In genomic region chr11:110297726-110298297, GRCh38 we compare ENCODE assay signal across 13 cellular contexts. TPM values are rescaled to one million over a fixed set of nuclear protein-coding genes. Genes with fewer than 3 reads are reported as not detected.
DNase-seq lines count a peak whose midpoint lies in the region; ATAC-seq, FAIRE-seq and TF ChIP-seq lines count a peak whose summit lies in the region.
"Had no signal": no experiment of that assay in that cellular context is flagged by ENCODE, and none has a peak within 500 bp of the region (broad histone marks: within the 10 kb centered on the region; RNA-seq: fewer than 3 reads in every experiment).

No MANE protein-coding gene starts in this region.

- no peak for ATAC-seq in activated naive CD8-positive, alpha-beta T cell treated with anti-CD3 and anti-CD28 coated beads, Interleukin-2, amount 50 U/mL, for 24 hours
- ATAC-seq in HepG2: no peak
- ATAC-seq in upper lobe of right lung: no peak
- no peak for ATAC-seq in GM19351 (IDR thresholded peaks at IDR 0.05; ENCODE audit: unreplicated experiment)
- ATAC-seq: stimulated activated naive CD8-positive, alpha-beta T cell treated with anti-CD3 and anti-CD28 coated beads, Interleukin-15, amount 100 ng/mL, for 72 hours had no signal

- FAIRE-seq in HepG2 (lab: Jason Lieb, UNC): no peak

- peaks cover 17% of the 10 kb centered on the region for H4K20me1 ChIP-seq in HepG2 (ENCODE audit: insufficient read depth, low read length)

- no peaks in the 10 kb centered on the region for H3K27me3 Mint-ChIP-seq in activated naive CD8-positive, alpha-beta T cell treated with anti-CD3 and anti-CD28 coated beads, Interleukin-2, amount 50 U/mL, for 24 hours
- H3K27me3 Mint-ChIP-seq: stimulated activated naive CD8-positive, alpha-beta T cell treated with anti-CD3 and anti-CD28 coated beads, Interleukin-15, amount 100 ng/mL, for 72 hours had no signal

- CTCF ChIA-PET in HepG2 (lab: Yijun Ruan, JAX; ENCODE audit: low intra/inter-chr PET ratio, low total read pairs): no interaction called here

- H3K36me3 Mint-ChIP-seq in activated naive CD8-positive, alpha-beta T cell treated with anti-CD3 and anti-CD28 coated beads, Interleukin-2, amount 50 U/mL, for 24 hours (ENCODE audit: low read depth): peaks cover 4% of the 10 kb centered on the region

- H3K36me3 ChIP-seq in HepG2 (replicated peaks in 1 of 2; ENCODE audit: control insufficient read depth in 1 of 2, insufficient read depth in 2 of 2, low read length in 2 of 2): no peaks in the 10 kb centered on the region
- H3K36me3 ChIP-seq in upper lobe of right lung: no peaks in the 10 kb centered on the region

- in situ Hi-C loops in HepG2 (cut with HindIII; ENCODE audit: extremely low pct_ligation_motif_present, low pct_unique_long_range_greater_than_20kb): no loop called here

- H3K9me3 ChIP-seq in HepG2 (ENCODE audit: low read length) (no peaks in the 10 kb centered on the region), upper lobe of right lung (no peaks in the 10 kb centered on the region)
- H3K9me3 ChIP-seq: BE2C had no signal

- TF ChIP-seq CTCF in HepG2 (CRISPR knock-in tag; IDR thresholded peaks at IDR 0.05): no peak
- no peak for TF ChIP-seq CTCF in upper lobe of right lung (IDR thresholded peaks at IDR 0.05)

- intact Hi-C loops in HepG2 (cut with micrococcal nuclease; ENCODE audit: unreplicated experiment): loop anchor here (2.0 to 5.0 kb wide), 5 partner anchors 59 to 206 kb away; partner anchors contain the start of gene ZC3H12C
- intact Hi-C loops in upper lobe of right lung (cut with DNase I): no loop called here

- 0% methylated on average over 3 of the region's 3 CpGs for WGBS in HepG2 (ENCODE audit: low lambda C conversion rate)

- H2AFZ ChIP-seq in HepG2 (ENCODE audit: low read length): no peak overlapping the region

- H3K79me2 ChIP-seq in HepG2 (ENCODE audit: insufficient read depth, low read length): peaks cover 29% of the 10 kb centered on the region

- H3K27ac ChIP-seq in HepG2 (ENCODE audit: extremely low read length, insufficient read depth, low read length) (peak overlapping the region; percentile 2), upper lobe of right lung (peak overlapping the region; percentile 93)

- peak overlapping the region; percentile 26 for H3K27ac Mint-ChIP-seq in activated naive CD8-positive, alpha-beta T cell treated with anti-CD3 and anti-CD28 coated beads, Interleukin-2, amount 50 U/mL, for 24 hours

- peaks cover 51% of the 10 kb centered on the region for H3K4me1 ChIP-seq in HepG2 (ENCODE audit: insufficient read depth, low read length)
- H3K4me1 ChIP-seq in upper lobe of right lung: peaks cover 25% of the 10 kb centered on the region

- no peak for TF ChIP-seq EP300 in HepG2 (IDR thresholded peaks at IDR 0.05; ENCODE audit: low read depth in 2 of 2, low read length in 2 of 2)
- TF ChIP-seq EP300 in HepG2 (CRISPR knock-in tag; IDR thresholded peaks at IDR 0.05; ENCODE audit: borderline replicate concordance): no peak

- H3K9me3 Mint-ChIP-seq in activated naive CD8-positive, alpha-beta T cell treated with anti-CD3 and anti-CD28 coated beads, Interleukin-2, amount 50 U/mL, for 24 hours: no peaks in the 10 kb centered on the region
- H3K9me3 Mint-ChIP-seq: H9 had no signal

- H3K9ac ChIP-seq in HepG2 (ENCODE audit: insufficient read depth, low read depth, low read length): peak overlapping the region; percentile 58; the same call in 1 of the 2 replicates

- no peak for TF ChIP-seq RAD21 in HepG2 (CRISPR knock-in tag; IDR thresholded peaks at IDR 0.05)

- H3K4me2 ChIP-seq in HepG2 (ENCODE audit: low read depth, low read length): peak overlapping the region; percentile 83

- H3K4me3 ChIP-seq in HepG2 (replicated peaks in 1 of 3; ENCODE audit: insufficient read depth in 1 of 3, low read depth in 2 of 3, low read length in 3 of 3) (peak overlapping the region; percentile 79 to 92 (median 91); a peak in 5 of 6 replicates), upper lobe of right lung (no peak overlapping the region)

- H3K4me1 Mint-ChIP-seq in activated naive CD8-positive, alpha-beta T cell treated with anti-CD3 and anti-CD28 coated beads, Interleukin-2, amount 50 U/mL, for 24 hours: peaks cover 45% of the 10 kb centered on the region

- H3K4me3 Mint-ChIP-seq in activated naive CD8-positive, alpha-beta T cell treated with anti-CD3 and anti-CD28 coated beads, Interleukin-2, amount 50 U/mL, for 24 hours: no peak overlapping the region

- TF ChIP-seq POLR2A in HepG2 (IDR thresholded peaks at IDR 0.05; ENCODE audit: insufficient read depth in 1 of 2, low read depth in 2 of 2, low read length in 2 of 2): no peak

- no TSS peak for BruUV-seq in HepG2 (replicated peaks; lab: Mats Ljungman, UMichigan)

- peak; percentile 26 for DNase-seq in stimulated activated CD4-positive, alpha-beta T cell treated with anti-CD3 and anti-CD28 coated beads, Interleukin-4, amount 100 ng/mL, for 24 hours
- no peak for DNase-seq in stimulated activated CD4-positive, alpha-beta T cell treated with anti-CD3 and anti-CD28 coated beads, Interleukin-4, amount 100 ng/mL, for 1 hour
- DNase-seq in activated naive CD8-positive, alpha-beta T cell treated with anti-CD3 and anti-CD28 coated beads, Interleukin-2, amount 50 U/mL, for 24 hours: no peak
- DNase-seq in HepG2 (ENCODE audit: low spot score) (no peak), upper lobe of right lung (no peak), T-helper 2 cell (no peak), T-helper 1 cell (no peak)
- DNase-seq: activated T-cell treated with anti-CD3 and anti-CD28 coated beads for 4 hours; BE2C; H9; islet precursor cell; stimulated activated naive CD8-positive, alpha-beta T cell treated with anti-CD3 and anti-CD28 coated beads, Interleukin-15, amount 100 ng/mL, for 72 hours had no signal

- POLR2A ChIA-PET in HepG2 (lab: Yijun Ruan, JAX): no interaction called here

- H3K27me3 ChIP-seq in HepG2 (ENCODE audit: control insufficient read depth in 1 of 2, insufficient read depth in 2 of 2, low read length in 2 of 2) (no peaks in the 10 kb centered on the region), upper lobe of right lung (no peaks in the 10 kb centered on the region)

TF ChIP-seq in HepG2, 621 proteins besides CTCF, POLR2A, EP300 and RAD21 (continues in another document):
- TF ChIP-seq MLXIP (CRISPR knock-in tag; IDR thresholded peaks at IDR 0.05; ENCODE audit: borderline replicate concordance) (no peak), ZNF225 (CRISPR knock-in tag; IDR thresholded peaks at IDR 0.05) (no peak), NKX3-1 (CRISPR knock-in tag; IDR thresholded peaks at IDR 0.05) (no peak), ZNF333 (CRISPR knock-in tag; IDR thresholded peaks at IDR 0.05; ENCODE audit: borderline replicate concordance) (no peak), KDM4B (CRISPR knock-in tag; IDR thresholded peaks at IDR 0.05) (no peak), KDM2A (CRISPR knock-in tag; IDR thresholded peaks at IDR 0.05; ENCODE audit: borderline replicate concordance, low read depth) (no peak), SNAPC5 (CRISPR knock-in tag; IDR thresholded peaks at IDR 0.05; ENCODE audit: borderline replicate concordance) (no peak), PAF1 (CRISPR knock-in tag; IDR thresholded peaks at IDR 0.05) (no peak), ZSCAN29 (CRISPR knock-in tag; conservative IDR thresholded peaks at IDR 0.05) (no peak)

RNA-seq across cellular contexts. Expression of gene RDX, which starts 1.4 kb away (rescaled TPM):
- total RNA-seq in HepG2 (2016; rRNA removed; fragmentation: Illumina TruSeq; extraction: Trizol): 63.1 and 93.4 TPM in 2 replicates
- 6.5 and 8.1 TPM in 2 replicates for total RNA-seq in HepG2 (2016; cell fraction: cytosol; rRNA removed; fragmentation: Illumina TruSeq; extraction: Trizol; ENCODE audit: low read depth)
- 58.8 and 76.9 TPM in 2 replicates for total RNA-seq in HepG2 (2016; cell fraction: insoluble cytoplasmic fraction; rRNA removed; fragmentation: Illumina TruSeq; extraction: Trizol)
- total RNA-seq in HepG2 (2016; cell fraction: membrane; rRNA removed; fragmentation: Illumina TruSeq; extraction: Trizol): 20.6 and 25.7 TPM in 2 replicates
- 32.3 and 40.7 TPM in 2 replicates for total RNA-seq in HepG2 (2016; cell fraction: nucleus; rRNA removed; fragmentation: Illumina TruSeq; extraction: Trizol)
- 12.7 and 20.7 TPM in 2 replicates for polyA plus RNA-seq in HepG2 (2011; rRNA removed)
- polyA plus RNA-seq in HepG2 (2011; cell fraction: cytosol; rRNA removed): 7.4 and 9.4 TPM in 2 replicates
- 5.0 and 8.0 TPM in 2 replicates for polyA plus RNA-seq in HepG2 (2011; cell fraction: nucleus; rRNA removed)
- 41.4 and 47.6 TPM in 2 replicates for polyA plus RNA-seq in HepG2 (2012)
- polyA plus RNA-seq in HepG2 (2016; cell fraction: cytosol; fragmentation: Illumina TruSeq; extraction: Trizol; ENCODE audit: low read depth): 3.3 and 3.9 TPM in 2 replicates
- 55.3 and 66.3 TPM in 2 replicates for polyA plus RNA-seq in HepG2 (2016; cell fraction: insoluble cytoplasmic fraction; fragmentation: Illumina TruSeq; extraction: Trizol; ENCODE audit: low read depth)
- 8.9 and 11.8 TPM in 2 replicates for polyA plus RNA-seq in HepG2 (2016; cell fraction: membrane; fragmentation: Illumina TruSeq; extraction: Trizol; ENCODE audit: low read depth)
- polyA plus RNA-seq in HepG2 (2016; cell fraction: nucleus; fragmentation: Illumina TruSeq; extraction: Trizol; ENCODE audit: insufficient read depth, low read depth): 25.6 and 30.3 TPM in 2 replicates
- 16.4 and 35.5 TPM in 2 replicates for polyA minus RNA-seq in HepG2 (2011; rRNA and poly(A)+ RNA removed; ENCODE audit: low replicate concordance)
- polyA minus RNA-seq in HepG2 (2011; cell fraction: cytosol; rRNA and poly(A)+ RNA removed): 38.8 and 46.6 TPM in 2 replicates
- polyA minus RNA-seq in HepG2 (2011; cell fraction: nucleus; rRNA and poly(A)+ RNA removed): 29.5 and 31.2 TPM in 2 replicates
- total RNA-seq in upper lobe of right lung: 146 TPM
